24 cellular contexts compared by ENCODE assay signal in genomic region chr10:71187197-71187596, GRCh38.
"Had no signal": no experiment of that assay in that cellular context is flagged by ENCODE, and none has a peak within 500 bp of the region (broad histone marks: within the 10 kb centered on the region; RNA-seq: fewer than 3 reads in every experiment).

No MANE protein-coding gene starts in this region.

- DNase-seq: kidney glomerular epithelial cell; left colon; left lung; mesendoderm; naive B cell; psoas muscle; right lobe of liver; stimulated activated CD4-positive, alpha-beta T cell treated with anti-CD3 and anti-CD28 coated beads, Interleukin-1b, Interleukin-23, amount 100 ng/mL, for 48 hours; stimulated activated CD4-positive, alpha-beta T cell treated with anti-CD3 and anti-CD28 coated beads, Interleukin-2, amount 100 ng/mL, for 48 hours; stimulated activated CD4-positive, alpha-beta T cell treated with anti-CD3 and anti-CD28 coated beads, Interleukin-4, amount 100 ng/mL, for 4 hours; stimulated activated CD8-positive, alpha-beta memory T cell treated with anti-CD3 and anti-CD28 coated beads, Interleukin-4, amount 100 ng/mL, for 48 hours; stimulated activated naive CD4-positive, alpha-beta T cell treated with Interleukin-2 at 50 U/mL for 16 hours; stimulated activated naive CD8-positive, alpha-beta T cell treated with anti-CD3 and anti-CD28 coated beads, Interleukin-15, amount 100 ng/mL, for 72 hours had no signal

- H3K27me3 ChIP-seq: hepatocyte, ovary, right lobe of liver, tibial nerve, uterus had no signal

- H3K27ac ChIP-seq: hepatocyte, left lung, psoas muscle, right lobe of liver, tibial nerve, uterus had no signal

- H3K9me3 Mint-ChIP-seq: mesothelial cell of epicardium; naive B cell; natural killer cell treated with Interleukin-12 subunit alpha and Interleukin-12 subunit beta and Interleukin-15 and Interleukin-18, amount 100 ng/mL, for 72 hours; stimulated activated memory B cell treated with anti-CD40 and anti-IgM and Interleukin-4, amounts not matched to agents 10 μg/mL and 1 μg/mL and 100 μg/mL, for 72 hours; stimulated activated naive CD8-positive, alpha-beta T cell treated with anti-CD3 and anti-CD28 coated beads, Interleukin-15, amount 100 ng/mL, for 72 hours; type B pancreatic cell had no signal

- H3K4me1 Mint-ChIP-seq: naive B cell; stimulated activated memory B cell treated with anti-CD40 and anti-IgM and Interleukin-4, amounts not matched to agents 10 μg/mL and 1 μg/mL and 100 μg/mL, for 72 hours; stimulated activated naive CD8-positive, alpha-beta T cell treated with anti-CD3 and anti-CD28 coated beads, Interleukin-15, amount 100 ng/mL, for 72 hours had no signal

- H3K27ac Mint-ChIP-seq: mesothelial cell of epicardium; natural killer cell treated with Interleukin-12 subunit alpha and Interleukin-12 subunit beta and Interleukin-15 and Interleukin-18, amount 100 ng/mL, for 72 hours; stimulated activated memory B cell treated with anti-CD40 and anti-IgM and Interleukin-4, amounts not matched to agents 10 μg/mL and 1 μg/mL and 100 μg/mL, for 72 hours; stimulated activated naive CD8-positive, alpha-beta T cell treated with anti-CD3 and anti-CD28 coated beads, Interleukin-15, amount 100 ng/mL, for 72 hours; type B pancreatic cell had no signal

- ATAC-seq: left colon; stimulated activated memory B cell treated with anti-CD40 and anti-IgM and Interleukin-4, amounts not matched to agents 10 μg/mL and 1 μg/mL and 100 μg/mL, for 72 hours; stimulated activated naive CD8-positive, alpha-beta T cell treated with anti-CD3 and anti-CD28 coated beads, Interleukin-15, amount 100 ng/mL, for 72 hours had no signal

- H3K27me3 Mint-ChIP-seq: stimulated activated naive CD8-positive, alpha-beta T cell treated with anti-CD3 and anti-CD28 coated beads, Interleukin-15, amount 100 ng/mL, for 72 hours had no signal

- H3K4me3 ChIP-seq: heart right ventricle, hepatocyte, left lung, lung, ovary, psoas muscle, right lobe of liver, smooth muscle cell, tibial nerve, uterus had no signal

- H3K9me3 ChIP-seq: heart right ventricle, left lung, ovary, psoas muscle, right lobe of liver, tibial nerve, uterus had no signal

- H3K36me3 Mint-ChIP-seq: mesothelial cell of epicardium; naive B cell; natural killer cell treated with Interleukin-12 subunit alpha and Interleukin-12 subunit beta and Interleukin-15 and Interleukin-18, amount 100 ng/mL, for 72 hours; stimulated activated memory B cell treated with anti-CD40 and anti-IgM and Interleukin-4, amounts not matched to agents 10 μg/mL and 1 μg/mL and 100 μg/mL, for 72 hours; type B pancreatic cell had no signal

- H3K4me3 Mint-ChIP-seq: mesothelial cell of epicardium; naive B cell; natural killer cell treated with Interleukin-12 subunit alpha and Interleukin-12 subunit beta and Interleukin-15 and Interleukin-18, amount 100 ng/mL, for 72 hours; stimulated activated memory B cell treated with anti-CD40 and anti-IgM and Interleukin-4, amounts not matched to agents 10 μg/mL and 1 μg/mL and 100 μg/mL, for 72 hours; stimulated activated naive CD8-positive, alpha-beta T cell treated with anti-CD3 and anti-CD28 coated beads, Interleukin-15, amount 100 ng/mL, for 72 hours; type B pancreatic cell had no signal

- H3K36me3 ChIP-seq: heart right ventricle, left lung, ovary, right lobe of liver, tibial nerve, uterus had no signal

- H3K4me1 ChIP-seq: left lung, right lobe of liver had no signal
